Comparison of ENCODE assay signal across 15 cellular contexts in the genomic region with DNA sequence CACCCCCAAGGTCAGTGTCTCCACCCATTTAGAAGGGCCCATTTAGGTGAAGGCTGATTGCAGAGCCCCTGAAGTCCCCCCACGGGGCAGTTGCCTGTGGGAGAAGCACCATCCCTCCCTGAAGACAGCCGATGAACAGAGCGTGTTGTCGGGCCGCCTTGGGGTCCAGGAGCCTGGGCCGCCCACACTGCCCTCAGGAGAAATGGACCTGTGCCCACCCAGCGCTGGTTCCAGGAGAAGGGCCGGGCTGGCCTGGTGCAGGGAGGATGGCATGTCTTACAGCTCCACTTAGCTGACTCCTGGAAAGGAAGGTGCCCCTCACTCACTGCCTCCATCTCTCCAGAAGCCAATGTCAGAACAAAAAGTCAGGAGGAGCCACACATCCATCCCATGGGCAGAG.
DNase-seq lines count a peak whose midpoint lies in the region; ATAC-seq and TF ChIP-seq lines count a peak whose summit lies in the region.
"Had no signal": no experiment of that assay in that cellular context is flagged by ENCODE, and none has a peak within 500 bp of the region (broad histone marks: within the 10 kb centered on the region; RNA-seq: fewer than 3 reads in every experiment).

No MANE protein-coding gene starts in this region.

- H3K36me3 ChIP-seq in heart right ventricle (no peaks in the 10 kb centered on the region), right atrium auricular region (no peaks in the 10 kb centered on the region), osteoblast (ENCODE audit: insufficient read depth, low read length) (no peaks in the 10 kb centered on the region)
- H3K36me3 ChIP-seq: BE2C had no signal

- H3K4me1 ChIP-seq in heart right ventricle (peaks cover 0 to 31% (median 12%) of the 10 kb centered on the region in 9 donors), right atrium auricular region (peaks cover 0 to 29% of the 10 kb centered on the region in 2 donors), osteoblast (ENCODE audit: insufficient read depth, low read length) (no peaks in the 10 kb centered on the region)

- H3K9me3 ChIP-seq in heart right ventricle = no peaks in the 10 kb centered on the region
- no peaks in the 10 kb centered on the region for H3K9me3 ChIP-seq in right atrium auricular region
- H3K9me3 ChIP-seq in osteoblast (ENCODE audit: low read depth, low read length) = no peaks in the 10 kb centered on the region
- H3K9me3 ChIP-seq: BE2C had no signal

- DNase-seq in heart right ventricle = no peak
- DNase-seq in left cardiac atrium = no peak
- no peak for DNase-seq in right atrium auricular region (ENCODE audit: low spot score)
- DNase-seq in osteoblast (ENCODE audit: insufficient read length, low spot score, missing footprints) = peak; percentile 27
- DNase-seq in DMS153 treated with DMSO at 0.1 percent for 48 hours (lab: John Stamatoyannopoulos, UW; ENCODE audit: unreplicated experiment) = no peak
- no peak for DNase-seq in DMS79 treated with DMSO at 0.1 percent for 48 hours (lab: John Stamatoyannopoulos, UW)
- DNase-seq in AG20443 (ENCODE audit: low spot score) = no peak
- DNase-seq: BE2C; CD4-positive, alpha-beta memory T cell; DND-41; GDM1; H7 had no signal

- H3K4me3 ChIP-seq in heart right ventricle (no peak overlapping the region), right atrium auricular region (no peak overlapping the region), osteoblast (ENCODE audit: insufficient read depth, low read length) (no peak overlapping the region)
- H3K4me3 ChIP-seq: GM23338 had no signal

- peak overlapping the region in 8 of 10 donors; percentile 29 to 74 (median 58) for H3K27ac ChIP-seq in heart right ventricle
- H3K27ac ChIP-seq in right atrium auricular region = peak overlapping the region; percentile 78 to 87
- H3K27ac ChIP-seq in osteoblast (ENCODE audit: low read depth, low read length) = no peak overlapping the region
- H3K27ac ChIP-seq: C4-2B, HL-60 had no signal

- 87 to 91% methylated on average over 8 of the region's 8 CpGs for WGBS in heart right ventricle, 2 donors

- no peak overlapping the region for H3K4me2 ChIP-seq in osteoblast (ENCODE audit: insufficient read depth, low read length)
- H3K4me2 ChIP-seq: GM23338 had no signal

- H3K27me3 ChIP-seq in heart right ventricle (no peaks in the 10 kb centered on the region), right atrium auricular region (no peaks in the 10 kb centered on the region), osteoblast (ENCODE audit: insufficient read depth, low read length) (peaks cover 3% of the 10 kb centered on the region)
- H3K27me3 ChIP-seq: BE2C had no signal

- peak in 2 of 8 donors; percentile 6 to 29 for ATAC-seq in heart right ventricle
- ATAC-seq in left cardiac atrium = no peak
- ATAC-seq: GM23338 had no signal

- H3K79me2 ChIP-seq in osteoblast (ENCODE audit: insufficient read depth, low read length) = no peaks in the 10 kb centered on the region

- intact Hi-C loops in heart right ventricle (cut with DNase I) = no loop called here
- intact Hi-C loops in left cardiac atrium (cut with DNase I) = loop anchor here (5.0 to 10.0 kb wide), 2 partner anchors 64 to 151 kb away; no protein-coding TSS in a partner anchor

- TF ChIP-seq CTCF in heart right ventricle (IDR thresholded peaks at IDR 0.05) (no peak), right atrium auricular region (IDR thresholded peaks at IDR 0.05) (no peak), osteoblast (IDR thresholded peaks at IDR 0.05; ENCODE audit: extremely low read depth, low read depth, low read length) (no peak)

- H2AFZ ChIP-seq in osteoblast (ENCODE audit: low read length) = no peak overlapping the region
- H2AFZ ChIP-seq: GM23338 had no signal

- no peaks in the 10 kb centered on the region for H4K20me1 ChIP-seq in osteoblast (ENCODE audit: insufficient read depth, low read length)

Comparison
In these comparisons a context has a peak if more than half of its experiments do, and no peak if none do; other contexts are left out.
1. intact Hi-C loops: an anchor here in left cardiac atrium (5.0 to 10.0 kb wide); none called in heart right ventricle.